Comparison of ENCODE assay signal across 17 cellular contexts in genomic region chr3:142542054-142542453, GRCh38. TPM values are rescaled to one million over a fixed set of nuclear protein-coding genes. Genes with fewer than 3 reads are reported as not detected.
DNase-seq lines count a peak whose midpoint lies in the region; FAIRE-seq and TF ChIP-seq lines count a peak whose summit lies in the region.
"Had no signal": no experiment of that assay in that cellular context is flagged by ENCODE, and none has a peak within 500 bp of the region (broad histone marks: within the 10 kb centered on the region; RNA-seq: fewer than 3 reads in every experiment).

No MANE protein-coding gene starts in this region.

- H4K8ac ChIP-seq in mesenchymal stem cell (ENCODE audit: low read length) = no peak overlapping the region

- CTCF ChIA-PET in PC-9 (lab: Charles Lee) = interaction anchor here (0.7 kb wide), 1 partner anchor 453 kb away, joined by 3 read pairs; no protein-coding TSS in a partner anchor

- WGBS in mesenchymal stem cell = 94% methylated on average over 2 of the region's 2 CpGs

- H4K20me1 ChIP-seq in PC-9 (ENCODE audit: insufficient read depth) = no peaks in the 10 kb centered on the region
- H4K20me1 ChIP-seq: BLaER1 had no signal

- H3K36me3 ChIP-seq in PC-9 (ENCODE audit: low read depth) = peaks cover 15% of the 10 kb centered on the region
- H3K36me3 ChIP-seq in mesenchymal stem cell (ENCODE audit: control insufficient read depth in 1 of 2, insufficient read depth in 2 of 2, low read depth in 1 of 2, low read length in 2 of 2) = peaks cover 0 to 65% of the 10 kb centered on the region in 2 experiments

- DNase-seq in PC-9 (no peak), cardiac fibroblast (ENCODE audit: low read depth in 2 of 2) (peak; percentile 1 to 5), fibroblast of peridontal ligament (ENCODE audit: extremely low read depth) (peak; percentile 1), stromal cell of bone marrow (ENCODE audit: low read depth) (peak; percentile 2), mesenchymal stem cell (no peak), frontal cortex (ENCODE audit: low spot score in 2 of 2) (no peak), NCI-H510A (lab: John Stamatoyannopoulos, UW) (no peak)
- DNase-seq: 8988T; Calu3; CD8-positive, alpha-beta T cell; DMS79 treated with DMSO at 0.1 percent for 48 hours; GF-D8; H7; HFFc6 had no signal

- H3K9me2 ChIP-seq in PC-9 (ENCODE audit: insufficient read depth) = no peaks in the 10 kb centered on the region

- H3K79me2 ChIP-seq in PC-9 (ENCODE audit: low read depth) = no peaks in the 10 kb centered on the region

- no peak overlapping the region for H2BK12ac ChIP-seq in mesenchymal stem cell (ENCODE audit: low read length in 2 of 2)

- H2BK15ac ChIP-seq in mesenchymal stem cell (ENCODE audit: low read depth, poor library complexity, severe bottlenecking) = no peak overlapping the region

- H3K79me1 ChIP-seq in mesenchymal stem cell (replicated peaks; ENCODE audit: low read length, poor library complexity, severe bottlenecking) = peaks cover 4% of the 10 kb centered on the region

- H3K4me3 ChIP-seq in PC-9 (no peak overlapping the region), cardiac fibroblast (replicated peaks in 1 of 2; ENCODE audit: low read depth in 2 of 2, low read length in 2 of 2) (no peak overlapping the region), mesenchymal stem cell (ENCODE audit: insufficient read depth in 1 of 2, low read depth in 1 of 2, low read length in 2 of 2) (no peak overlapping the region)
- H3K4me3 ChIP-seq: BLaER1, GM23338 had no signal

- H3K4me1 ChIP-seq in PC-9 (replicated peaks; ENCODE audit: insufficient read depth) (no peaks in the 10 kb centered on the region), mesenchymal stem cell (ENCODE audit: control insufficient read depth, insufficient read depth, low read depth, low read length) (no peaks in the 10 kb centered on the region)
- H3K4me1 ChIP-seq: BLaER1 had no signal

- H3K9me3 ChIP-seq in PC-9 (ENCODE audit: insufficient read depth, low read depth) (no peaks in the 10 kb centered on the region), mesenchymal stem cell (ENCODE audit: control insufficient read depth, low read length) (no peaks in the 10 kb centered on the region)
- H3K9me3 ChIP-seq: BLaER1 had no signal

- H2AFZ ChIP-seq in PC-9 = no peak overlapping the region
- no peak overlapping the region for H2AFZ ChIP-seq in mesenchymal stem cell (ENCODE audit: low read depth, low read length)
- H2AFZ ChIP-seq: GM23338 had no signal

- no peak overlapping the region for H3K14ac ChIP-seq in mesenchymal stem cell (ENCODE audit: low read length in 2 of 2)

- no peak overlapping the region for H3K4ac ChIP-seq in mesenchymal stem cell (ENCODE audit: low read depth in 1 of 2, low read length in 2 of 2)

- POLR2A ChIA-PET in PC-9 (lab: Charles Lee; ENCODE audit: unreplicated experiment) = interaction anchor here (0.6 kb wide), 1 partner anchor 22 kb away, joined by 13 read pairs; no protein-coding TSS in a partner anchor

- H3F3A ChIP-seq in PC-9 (ENCODE audit: insufficient read depth, low read depth) = no peaks in the 10 kb centered on the region; the same call in 1 of the 2 replicates

- no peak overlapping the region for H3K18ac ChIP-seq in mesenchymal stem cell (ENCODE audit: low read depth in 1 of 2, low read length in 2 of 2)

- no peak overlapping the region for H2BK5ac ChIP-seq in mesenchymal stem cell (ENCODE audit: low read depth, low read length, poor library complexity, severe bottlenecking)

- no peak overlapping the region for H2AK5ac ChIP-seq in mesenchymal stem cell (ENCODE audit: low read length, severe bottlenecking)

- H3K27ac ChIP-seq in PC-9 = 0 out of 2 replicates have a peak overlapping the region, but pooled peaks have one; percentile 1
- H3K27ac ChIP-seq in mesenchymal stem cell (ENCODE audit: low read length, poor library complexity, severe bottlenecking) = no peak overlapping the region
- H3K27ac ChIP-seq: BLaER1 had no signal

- H3K27me3 ChIP-seq in PC-9 (ENCODE audit: insufficient read depth, low read depth) = no peaks in the 10 kb centered on the region
- H3K27me3 ChIP-seq in mesenchymal stem cell (ENCODE audit: control insufficient read depth in 1 of 2, insufficient read depth in 1 of 2, low read length in 2 of 2) = no peaks in the 10 kb centered on the region
- H3K27me3 ChIP-seq: BLaER1 had no signal

- no peak for FAIRE-seq in frontal cortex (lab: Jason Lieb, UNC)
- FAIRE-seq: HTR-8/SVneo had no signal

- no TSS peak for BruUV-seq in PC-9 (replicated peaks; lab: Mats Ljungman, UMichigan)

- H3K4me2 ChIP-seq in PC-9 = no peak overlapping the region
- no peak overlapping the region for H3K4me2 ChIP-seq in mesenchymal stem cell (ENCODE audit: low read length, poor library complexity, severe bottlenecking)
- H3K4me2 ChIP-seq: BLaER1, GM23338 had no signal

- no peak overlapping the region for H3K9ac ChIP-seq in mesenchymal stem cell (ENCODE audit: low read length)
- H3K9ac ChIP-seq: BLaER1 had no signal

- no peak overlapping the region for H3K23ac ChIP-seq in mesenchymal stem cell (ENCODE audit: low read length in 2 of 2)

- TF ChIP-seq CTCF in PC-9 (conservative IDR thresholded peaks at IDR 0.05) = no peak
- no peak for TF ChIP-seq CTCF in cardiac fibroblast (IDR thresholded peaks at IDR 0.05; ENCODE audit: low read depth, low read length)

- intact Hi-C loops in PC-9 (cut with micrococcal nuclease; ENCODE audit: unreplicated experiment) = no loop called here

- no peak overlapping the region for H2BK120ac ChIP-seq in mesenchymal stem cell (ENCODE audit: low read depth, low read length)

- H4K91ac ChIP-seq in mesenchymal stem cell (ENCODE audit: low read length) = no peak overlapping the region

RNA-seq across cellular contexts. Expression of gene ATR, which starts 36.5 kb away (rescaled TPM):
- total RNA-seq in PC-9 (2021) (28.3 and 33.3 TPM in 2 replicates), frontal cortex (35.1 TPM)
- polyA plus RNA-seq in mesenchymal stem cell (2013, experiment 1 of 2) = 10.0 TPM
- polyA plus RNA-seq in mesenchymal stem cell (2013, experiment 2 of 2) = 11.1 TPM

RNA-seq across cellular contexts. Expression of gene PLS1, which starts 54.1 kb away (rescaled TPM):
- total RNA-seq in PC-9 (2021) (50.4 and 53.8 TPM in 2 replicates), frontal cortex (2.4 TPM)
- polyA plus RNA-seq in mesenchymal stem cell (2013, experiment 1 of 2) = 0.68 TPM
- 0.70 TPM for polyA plus RNA-seq in mesenchymal stem cell (2013, experiment 2 of 2)

Comparison
In these comparisons a context has a peak if more than half of its experiments do, and no peak if none do; other contexts are left out.
1. DNase-seq: peak in cardiac fibroblast (2 of 2), fibroblast of peridontal ligament (single experiment) and stromal cell of bone marrow (single experiment); none in PC-9 (0 of 2), mesenchymal stem cell (single experiment), frontal cortex (0 of 2) and NCI-H510A (single experiment).
2. RNA of gene PLS1, which starts 54.1 kb away (total RNA-seq): 50.4 to 53.8 TPM in PC-9; 2.4 TPM in frontal cortex (single experiment); every median in the first group is over 10 times any median in the second.